Comparison of ENCODE assay signal across 1 cellular context in the genomic region with DNA sequence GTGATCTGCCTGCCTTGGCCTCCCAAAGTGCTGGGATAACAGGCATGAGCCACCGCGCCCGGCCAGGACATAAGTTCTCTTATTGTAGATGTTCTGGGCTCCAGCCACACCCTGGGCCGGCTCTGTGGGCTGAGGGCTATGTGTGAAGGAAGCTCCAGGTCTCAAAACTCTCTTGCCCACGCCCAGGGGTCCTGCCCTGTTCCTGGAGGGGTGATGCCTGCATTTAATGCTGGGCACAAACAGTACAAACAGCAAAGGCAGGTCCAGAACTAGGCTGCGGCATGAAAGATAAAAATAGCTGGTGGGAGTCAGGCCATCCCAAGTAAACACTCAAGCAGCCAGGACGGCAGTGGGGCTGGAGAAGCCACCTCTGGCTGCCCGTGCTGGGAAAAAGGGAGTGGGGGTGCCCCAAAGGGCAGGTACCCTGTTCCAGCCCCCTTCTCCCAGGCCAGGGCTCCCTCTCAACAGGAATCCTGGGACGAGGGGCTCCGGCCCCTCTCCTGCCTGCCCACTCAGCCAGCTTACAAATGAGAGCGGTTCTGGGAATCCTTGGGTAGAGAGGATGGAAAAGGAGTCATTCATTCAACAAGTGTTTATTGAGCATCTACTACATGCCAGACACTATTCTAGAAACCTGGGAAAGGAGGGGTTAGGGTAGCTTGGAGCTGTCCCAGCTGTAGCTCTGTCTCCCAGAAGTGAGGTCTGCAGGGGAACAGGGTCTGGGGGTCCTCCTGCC.
TF ChIP-seq lines count a peak whose summit lies in the region.

No MANE protein-coding gene starts in this region.

TF ChIP-seq in A549, 52 proteins besides CTCF, POLR2A, EP300 and RAD21:
- TF ChIP-seq POLR2AphosphoS2 (conservative IDR thresholded peaks at IDR 0.05; ENCODE audit: low read length): no peak
- TF ChIP-seq BCL3 (IDR thresholded peaks at IDR 0.05): no peak
- TF ChIP-seq NR3C1 (IDR thresholded peaks at IDR 0.05): no peak
- TF ChIP-seq, protein P1, sequence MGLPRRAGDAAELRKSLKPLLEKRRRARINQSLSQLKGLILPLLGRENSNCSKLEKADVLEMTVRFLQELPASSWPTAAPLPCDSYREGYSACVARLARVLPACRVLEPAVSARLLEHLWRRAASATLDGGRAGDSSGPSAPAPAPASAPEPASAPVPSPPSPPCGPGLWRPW (IDR thresholded peaks at IDR 0.05): no peak
- TF ChIP-seq FOSL2 (IDR thresholded peaks at IDR 0.05): no peak
- TF ChIP-seq FOSL2 (CRISPR knock-in tag; IDR thresholded peaks at IDR 0.05): no peak
- TF ChIP-seq RCOR1 (IDR thresholded peaks at IDR 0.05; ENCODE audit: low read depth, low read length): no peak
- TF ChIP-seq, protein P2, sequence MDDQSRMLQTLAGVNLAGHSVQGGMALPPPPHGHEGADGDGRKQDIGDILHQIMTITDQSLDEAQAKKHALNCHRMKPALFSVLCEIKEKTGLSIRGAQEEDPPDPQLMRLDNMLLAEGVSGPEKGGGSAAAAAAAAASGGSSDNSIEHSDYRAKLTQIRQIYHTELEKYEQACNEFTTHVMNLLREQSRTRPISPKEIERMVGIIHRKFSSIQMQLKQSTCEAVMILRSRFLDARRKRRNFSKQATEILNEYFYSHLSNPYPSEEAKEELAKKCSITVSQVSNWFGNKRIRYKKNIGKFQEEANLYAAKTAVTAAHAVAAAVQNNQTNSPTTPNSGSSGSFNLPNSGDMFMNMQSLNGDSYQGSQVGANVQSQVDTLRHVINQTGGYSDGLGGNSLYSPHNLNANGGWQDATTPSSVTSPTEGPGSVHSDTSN (IDR thresholded peaks at IDR 0.05): no peak
- no peak for TF ChIP-seq HOXA7 (CRISPR knock-in tag; IDR thresholded peaks at IDR 0.05)
TF ChIP-seq in A549: peak in this region for 0.
